17 cellular contexts compared by ENCODE assay signal in the genomic region with DNA sequence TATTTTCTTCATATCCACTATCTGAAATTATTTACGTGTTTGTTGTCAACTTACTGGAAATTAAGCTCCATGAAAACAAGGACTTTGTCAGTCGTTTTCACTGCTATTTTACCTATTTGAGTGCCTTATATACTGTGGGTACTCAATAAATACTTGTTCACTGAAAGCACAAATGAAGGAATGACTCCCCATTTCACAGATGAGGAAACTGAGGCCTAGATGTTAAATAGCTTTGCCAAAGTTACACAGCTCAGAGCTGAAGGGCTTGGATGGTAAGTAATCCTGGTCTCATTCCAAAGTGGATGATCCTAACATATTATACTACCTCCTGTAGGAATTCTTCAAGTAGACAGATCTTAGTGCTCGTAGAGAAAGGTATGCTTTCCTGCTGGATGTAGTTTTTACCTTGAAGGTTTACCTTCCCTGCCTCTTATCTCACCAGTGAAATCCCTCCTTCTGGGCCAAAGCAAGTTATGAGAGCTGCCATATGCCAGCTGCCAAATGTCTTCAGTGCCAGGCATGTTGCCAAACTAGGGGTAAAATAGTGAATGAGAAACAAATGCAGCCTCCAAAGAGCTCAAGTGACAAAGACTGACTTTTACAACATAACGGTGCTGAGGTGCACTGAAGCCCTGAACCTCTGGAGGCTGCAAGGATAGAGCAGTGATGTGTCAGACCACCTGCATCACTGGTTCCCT.
DNase-seq lines count a peak whose midpoint lies in the region; ATAC-seq and TF ChIP-seq lines count a peak whose summit lies in the region.
"Had no signal": no experiment of that assay in that cellular context is flagged by ENCODE, and none has a peak within 500 bp of the region (broad histone marks: within the 10 kb centered on the region; RNA-seq: fewer than 3 reads in every experiment).

No MANE protein-coding gene starts in this region.

- no peak overlapping the region for H3K4me3 ChIP-seq in A673 (ENCODE audit: low read depth, low read length, poor library complexity, severe bottlenecking)
- H3K4me3 ChIP-seq: GM23248 had no signal

- DNase-seq in A673 (ENCODE audit: low spot score) = peak; percentile 79
- peak; percentile 41 for DNase-seq in H4 (ENCODE audit: low spot score)
- peak; percentile 57 to 74 for DNase-seq in NCI-H446 (lab: John Stamatoyannopoulos, UW)
- peak; percentile 62 for DNase-seq in cerebellum (ENCODE audit: low spot score)
- no peak for DNase-seq in natural killer cell
- no peak for DNase-seq in epidermal melanocyte (ENCODE audit: insufficient read length, low spot score)
- DNase-seq: activated B cell treated with CpG ODN at 0.5 μM for 24 hours, activated gamma-delta T cell treated with Interleukin-2 at 50 U/mL for 16 hours, brain microvascular endothelial cell, Caco-2, GM23248, NCI-H510A treated with DMSO at 0.1 percent for 48 hours, retina had no signal

- H3K9me3 Mint-ChIP-seq in activated T-helper 17 cell treated with anti-CD3 and anti-CD28 coated beads, Interleukin-2, amount 50 U/mL, for 72 hours = no peaks in the 10 kb centered on the region
- no peaks in the 10 kb centered on the region for H3K9me3 Mint-ChIP-seq in natural killer cell
- H3K9me3 Mint-ChIP-seq: activated B cell treated with CpG ODN at 0.5 μM for 24 hours, nephron had no signal

- POLR2A ChIA-PET in A673 (lab: Charles Lee; ENCODE audit: low non-redundant PET) = no interaction called here

- TF ChIP-seq CTCF in A673 (conservative IDR thresholded peaks at IDR 0.05; ENCODE audit: low read depth, low read length) = no peak
- no peak for TF ChIP-seq CTCF in natural killer cell (IDR thresholded peaks at IDR 0.05)

- ATAC-seq in GM21737 (IDR thresholded peaks at IDR 0.05; ENCODE audit: unreplicated experiment) (no peak), natural killer cell (no peak)
- ATAC-seq in activated T-helper 17 cell treated with anti-CD3 and anti-CD28 coated beads, Interleukin-2, amount 50 U/mL, for 72 hours (replicated peaks) = no peak
- ATAC-seq: Panc1 had no signal

- no TSS peak for BruUV-seq in A673 (replicated peaks; lab: Mats Ljungman, UMichigan)

- H3K27me3 ChIP-seq in A673 (replicated peaks; ENCODE audit: insufficient read depth, low read depth, low read length, poor library complexity) = no peaks in the 10 kb centered on the region
- H3K27me3 ChIP-seq: brain microvascular endothelial cell had no signal

- no peaks in the 10 kb centered on the region for H3K36me3 ChIP-seq in A673 (ENCODE audit: insufficient read depth, low read length, poor library complexity, severe bottlenecking)
- H3K36me3 ChIP-seq: brain microvascular endothelial cell had no signal

- intact Hi-C loops in A673 (cut with micrococcal nuclease; ENCODE audit: unreplicated experiment) (no loop called here), natural killer cell (cut with micrococcal nuclease) (no loop called here)

- CTCF ChIA-PET in A673 (lab: Charles Lee) = interaction anchor here (1.6 kb wide), 1 partner anchor 30 kb away, joined by 6 read pairs; no protein-coding TSS in a partner anchor

- no peak overlapping the region for H3K27ac ChIP-seq in A673 (ENCODE audit: low read depth, low read length, poor library complexity, severe bottlenecking)
- H3K27ac ChIP-seq: brain microvascular endothelial cell, GM23248 had no signal

- H3K27ac Mint-ChIP-seq in activated T-helper 17 cell treated with anti-CD3 and anti-CD28 coated beads, Interleukin-2, amount 50 U/mL, for 72 hours = no peak overlapping the region
- no peak overlapping the region for H3K27ac Mint-ChIP-seq in natural killer cell
- H3K27ac Mint-ChIP-seq: activated B cell treated with CpG ODN at 0.5 μM for 24 hours, nephron had no signal

- H3K27me3 Mint-ChIP-seq in activated T-helper 17 cell treated with anti-CD3 and anti-CD28 coated beads, Interleukin-2, amount 50 U/mL, for 72 hours = no peaks in the 10 kb centered on the region
- H3K27me3 Mint-ChIP-seq in natural killer cell (ENCODE audit: low read depth in 2 of 2) = no peaks in the 10 kb centered on the region
- H3K27me3 Mint-ChIP-seq: activated B cell treated with CpG ODN at 0.5 μM for 24 hours had no signal

- peaks cover 15% of the 10 kb centered on the region for H3K36me3 Mint-ChIP-seq in activated T-helper 17 cell treated with anti-CD3 and anti-CD28 coated beads, Interleukin-2, amount 50 U/mL, for 72 hours (ENCODE audit: low read depth)
- H3K36me3 Mint-ChIP-seq in natural killer cell = no peaks in the 10 kb centered on the region

- peaks cover 29% of the 10 kb centered on the region for H3K4me1 Mint-ChIP-seq in activated T-helper 17 cell treated with anti-CD3 and anti-CD28 coated beads, Interleukin-2, amount 50 U/mL, for 72 hours
- H3K4me1 Mint-ChIP-seq in natural killer cell = peaks cover 36 to 62% of the 10 kb centered on the region in 2 donors

- H3K4me1 ChIP-seq in A673 (ENCODE audit: insufficient read depth, low read length, poor library complexity, severe bottlenecking) = peaks cover 19% of the 10 kb centered on the region
- H3K4me1 ChIP-seq: Caco-2 had no signal

- no peak overlapping the region for H3K4me3 Mint-ChIP-seq in activated T-helper 17 cell treated with anti-CD3 and anti-CD28 coated beads, Interleukin-2, amount 50 U/mL, for 72 hours
- H3K4me3 Mint-ChIP-seq in natural killer cell = no peak overlapping the region
- H3K4me3 Mint-ChIP-seq: activated B cell treated with CpG ODN at 0.5 μM for 24 hours, nephron had no signal

- no peaks in the 10 kb centered on the region for H3K9me3 ChIP-seq in A673 (ENCODE audit: low read depth, low read length, poor library complexity, severe bottlenecking)
- H3K9me3 ChIP-seq: Caco-2 had no signal

Comparison
In these comparisons a context has a peak if more than half of its experiments do, and no peak if none do; other contexts are left out.
1. DNase-seq: peak in A673 (single experiment), H4 (single experiment), NCI-H446 (2 of 2) and cerebellum (single experiment); none in natural killer cell (single experiment) and epidermal melanocyte (single experiment).